ENCODE assay signal across 17 cellular contexts in the genomic region with DNA sequence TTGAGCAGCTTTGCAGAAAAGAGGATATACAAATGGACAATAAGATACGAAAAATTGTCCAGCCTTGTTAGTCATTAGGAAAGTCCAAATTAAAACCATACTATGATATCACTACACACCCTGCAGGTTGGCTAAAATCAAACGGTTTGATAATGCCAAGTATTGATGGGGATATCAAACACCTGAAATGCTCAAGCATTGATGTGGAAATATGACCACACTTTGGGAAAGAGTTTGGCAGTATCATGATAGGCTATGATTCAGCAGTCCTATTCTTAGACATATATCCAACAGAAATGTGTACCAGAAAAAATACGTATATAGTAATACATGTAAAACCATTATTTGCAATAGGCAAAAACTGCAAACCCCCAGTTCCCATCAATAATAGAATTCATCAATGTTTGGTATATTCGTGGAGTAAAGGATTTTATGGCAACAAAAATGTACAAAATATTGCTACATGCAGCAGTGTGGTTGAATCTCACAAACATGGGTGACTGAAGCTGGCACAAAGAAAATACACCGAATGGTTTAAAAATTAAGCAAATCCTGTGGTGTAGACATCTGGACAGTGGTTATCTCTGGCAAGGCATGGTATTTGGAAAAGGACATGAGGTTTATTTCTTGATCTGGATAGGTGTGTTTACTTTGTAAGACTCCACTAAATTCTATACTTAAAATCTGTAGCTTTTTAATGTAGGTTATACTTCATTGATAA.
DNase-seq lines count a peak whose midpoint lies in the region; ATAC-seq, FAIRE-seq and TF ChIP-seq lines count a peak whose summit lies in the region.
"Had no signal": no experiment of that assay in that cellular context is flagged by ENCODE, and none has a peak within 500 bp of the region (broad histone marks: within the 10 kb centered on the region; RNA-seq: fewer than 3 reads in every experiment).

No MANE protein-coding gene starts in this region.

- no peaks in the 10 kb centered on the region for H3K9me2 ChIP-seq in Loucy (replicated peaks; ENCODE audit: low read depth, low read length)

- intact Hi-C loops in psoas muscle (cut with DNase I) = loop anchor here in 1 of 2 donors (10.0 kb wide), 1 partner anchor 55 kb away; no protein-coding TSS in a partner anchor

- H3K4me1 ChIP-seq in Loucy (ENCODE audit: insufficient read depth, low read length, poor library complexity, severe bottlenecking) = peaks cover 33% of the 10 kb centered on the region
- peaks cover 36% of the 10 kb centered on the region for H3K4me1 ChIP-seq in psoas muscle

- H3K27me3 ChIP-seq in Loucy (ENCODE audit: insufficient read depth, low read length, poor library complexity, severe bottlenecking) (no peaks in the 10 kb centered on the region), psoas muscle (ENCODE audit: insufficient read depth in 3 of 3, low read length in 2 of 3) (no peaks in the 10 kb centered on the region)

- no peak overlapping the region for H3K4me2 ChIP-seq in Loucy (ENCODE audit: low read depth, low read length, poor library complexity, severe bottlenecking)
- H3K4me2 ChIP-seq: GM23338 had no signal

- FAIRE-seq in H54 (lab: Jason Lieb, UNC) = peak; percentile 61
- FAIRE-seq: A204.1, G401.6, GM12892 had no signal

- TF ChIP-seq CTCF in Loucy (conservative IDR thresholded peaks at IDR 0.05; ENCODE audit: low read length) = no peak
- TF ChIP-seq CTCF in psoas muscle (IDR thresholded peaks at IDR 0.05) = no peak

- no peak overlapping the region for H3K9ac ChIP-seq in Loucy (ENCODE audit: low read depth, low read length, poor library complexity, severe bottlenecking)

- peak overlapping the region; percentile 64 for H3K27ac ChIP-seq in psoas muscle
- H3K27ac ChIP-seq: HL-60 had no signal

- H3K79me2 ChIP-seq in Loucy (ENCODE audit: insufficient read depth, low read length) = no peaks in the 10 kb centered on the region

- H3K9me3 ChIP-seq in Loucy (ENCODE audit: insufficient read depth, low read depth, low read length) (no peaks in the 10 kb centered on the region), psoas muscle (no peaks in the 10 kb centered on the region)

- H4K20me1 ChIP-seq in Loucy (ENCODE audit: insufficient read depth, low read length, poor library complexity, severe bottlenecking) = no peaks in the 10 kb centered on the region

- WGBS in psoas muscle, 3 donors = 55 to 66% (median 55%) methylated on average over 5 of the region's 5 CpGs

- H3K36me3 ChIP-seq in Loucy (ENCODE audit: insufficient read depth, low read length) (no peaks in the 10 kb centered on the region), psoas muscle (ENCODE audit: insufficient read depth in 1 of 2, low read depth in 1 of 2) (no peaks in the 10 kb centered on the region)

- no peak for TF ChIP-seq POLR2A in H54 (IDR thresholded peaks at IDR 0.05; ENCODE audit: low read depth, low read length)

- H3F3A ChIP-seq in Loucy (ENCODE audit: low read depth) = no peaks in the 10 kb centered on the region

- H3K4me3 ChIP-seq in Loucy (ENCODE audit: low read length, poor library complexity, severe bottlenecking) (no peak overlapping the region), psoas muscle (no peak overlapping the region)
- H3K4me3 ChIP-seq: GM23338 had no signal

- peak in 3 of 4 donors; percentile 61 to 85 (median 79) for ATAC-seq in psoas muscle
- ATAC-seq: GM23338 had no signal

- DNase-seq in H54 (ENCODE audit: insufficient read length, low spot score) = no peak
- DNase-seq in fibroblast of peridontal ligament (ENCODE audit: extremely low read depth) = peak; percentile 30
- DNase-seq in psoas muscle = no peak
- no peak for DNase-seq in iPS-NIHi7 (ENCODE audit: extremely low spot score)
- no peak for DNase-seq in GDM1 (lab: John Stamatoyannopoulos, UW)
- no peak for DNase-seq in COLO829 (ENCODE audit: low spot score)
- DNase-seq: C1 segment of cervical spinal cord; CD4-positive, alpha-beta T cell; DMS79 treated with DMSO at 0.1 percent for 48 hours; EL; H9 had no signal

- H2AFZ ChIP-seq in Loucy (ENCODE audit: low read length) = peak overlapping the region; percentile 25; the same call in 1 of the 2 replicates
- H2AFZ ChIP-seq: GM23338 had no signal
